Comparison of ENCODE assay signal across 10 cellular contexts in the genomic region with DNA sequence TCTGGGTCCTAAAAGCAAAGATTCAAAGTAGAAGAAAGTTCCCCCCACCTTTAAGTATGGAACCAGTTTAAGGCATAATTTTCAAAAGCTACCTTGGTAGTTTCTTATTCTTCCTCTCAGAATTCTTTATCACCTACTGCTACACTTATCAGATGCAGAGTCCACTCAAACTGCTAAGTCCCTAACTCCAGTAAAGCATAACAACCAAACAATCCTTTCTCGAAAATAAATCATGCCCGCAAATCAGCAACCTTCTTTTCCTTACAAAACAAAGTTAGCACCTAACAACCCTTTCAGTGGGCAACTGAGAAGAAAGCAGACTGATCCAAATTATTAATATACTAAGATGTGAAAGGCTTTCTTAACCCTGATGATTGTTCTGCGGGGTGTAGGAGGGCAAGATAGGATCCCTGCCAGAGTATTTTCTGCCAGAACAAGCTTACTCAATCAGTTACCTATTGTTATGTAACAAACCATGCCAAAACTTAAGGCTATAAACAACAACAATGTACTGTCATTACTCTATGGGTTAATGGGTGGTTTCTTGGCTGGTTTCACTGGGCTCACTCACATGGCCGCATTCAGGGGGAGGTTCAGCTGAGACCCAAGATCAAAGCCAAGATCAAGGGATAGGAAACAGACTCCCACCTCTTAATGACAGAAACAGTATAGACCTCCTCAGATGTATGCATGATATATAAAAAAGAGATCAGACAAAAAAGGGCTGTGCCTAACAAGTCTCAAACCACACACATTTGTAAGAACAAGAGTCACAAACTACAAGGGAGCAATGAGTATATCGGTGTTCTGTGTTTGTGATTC. TPM values are rescaled to one million over a fixed set of nuclear protein-coding genes. Genes with fewer than 3 reads are reported as not detected.
DNase-seq lines count a peak whose midpoint lies in the region; ATAC-seq and TF ChIP-seq lines count a peak whose summit lies in the region.
"Had no signal": no experiment of that assay in that cellular context is flagged by ENCODE, and none has a peak within 500 bp of the region (broad histone marks: within the 10 kb centered on the region; RNA-seq: fewer than 3 reads in every experiment).

No MANE protein-coding gene starts in this region.

- H3K9me3 ChIP-seq in Panc1 (ENCODE audit: control insufficient read depth, insufficient read depth, low read depth, low read length) (no peaks in the 10 kb centered on the region), heart right ventricle (no peaks in the 10 kb centered on the region), GM23248 (ENCODE audit: low read depth) (no peaks in the 10 kb centered on the region)

- POLR2A ChIA-PET in Panc1 (lab: Charles Lee), result no interaction called here

- peaks cover 100% of the 10 kb centered on the region for H3K79me2 ChIP-seq in GM23248 (ENCODE audit: insufficient read depth)

- peaks cover 4 to 11% of the 10 kb centered on the region in 2 donors for H3K9me3 Mint-ChIP-seq in stimulated activated naive CD8-positive, alpha-beta T cell treated with anti-CD3 and anti-CD28 coated beads, Interleukin-15, amount 100 ng/mL, for 72 hours

- H3K9ac ChIP-seq in GM23248, result no peak overlapping the region

- in situ Hi-C loops in Panc1 (cut with HindIII; ENCODE audit: low pct_unique_long_range_greater_than_20kb, low sequenced_read_pairs), result no loop called here
- in situ Hi-C loops in GM23248 (cut with MboI), result no loop called here

- intact Hi-C loops in Panc1 (cut with micrococcal nuclease; ENCODE audit: unreplicated experiment) (no loop called here), heart right ventricle (cut with DNase I) (loop anchor here in 5 of 10 donors (2.0 to 10.0 kb wide), 4 partner anchors 42 to 180 kb away; partner anchors contain the start of gene CCDC6 (in 1 of the 5))

- no peaks in the 10 kb centered on the region for H3K9me2 ChIP-seq in GM23248 (ENCODE audit: insufficient read depth)

- peaks cover 19% of the 10 kb centered on the region for H4K20me1 ChIP-seq in GM23248 (ENCODE audit: insufficient read depth)

- peaks cover 60% of the 10 kb centered on the region for H3K4me1 Mint-ChIP-seq in stimulated activated naive CD8-positive, alpha-beta T cell treated with anti-CD3 and anti-CD28 coated beads, Interleukin-15, amount 100 ng/mL, for 72 hours

- H3K4me1 ChIP-seq in Panc1 (ENCODE audit: control insufficient read depth, insufficient read depth, low read length) (peaks cover 3% of the 10 kb centered on the region; the same call in 1 of the 2 replicates), heart right ventricle (peaks cover 0 to 45% (median 20%) of the 10 kb centered on the region in 9 donors), GM23248 (ENCODE audit: insufficient read depth) (no peaks in the 10 kb centered on the region)
- H3K4me1 ChIP-seq: A549 had no signal

- H3K27me3 Mint-ChIP-seq in stimulated activated naive CD8-positive, alpha-beta T cell treated with anti-CD3 and anti-CD28 coated beads, Interleukin-15, amount 100 ng/mL, for 72 hours, result no peaks in the 10 kb centered on the region

- no TSS peak for BruUV-seq in Panc1 (replicated peaks; lab: Mats Ljungman, UMichigan)

- WGBS in heart right ventricle, 2 donors, result 49 to 55% methylated on average over 5 of the region's 5 CpGs
- 51 to 58% methylated on average over 5 of the region's 5 CpGs for WGBS in GM23248 (ENCODE audit: low coverage in 1 of 2, low lambda C conversion rate in 2 of 2, missing lambda C conversion rate in 2 of 2), 2 experiments

- ATAC-seq in Panc1 (peak; percentile 37; the same call in 1 of the 2 replicates), heart right ventricle (peak; percentile 28 to 58 (median 48)), GM21576 (IDR thresholded peaks at IDR 0.05; ENCODE audit: unreplicated experiment) (no peak)
- ATAC-seq in stimulated activated naive CD8-positive, alpha-beta T cell treated with anti-CD3 and anti-CD28 coated beads, Interleukin-15, amount 100 ng/mL, for 72 hours, result peak; percentile 90

- no peak overlapping the region for H3K4me2 ChIP-seq in GM23248 (ENCODE audit: unreplicated experiment)
- H3K4me2 ChIP-seq: A549 had no signal

- no peak overlapping the region for H2AFZ ChIP-seq in GM23248

- H3K4me3 Mint-ChIP-seq in stimulated activated naive CD8-positive, alpha-beta T cell treated with anti-CD3 and anti-CD28 coated beads, Interleukin-15, amount 100 ng/mL, for 72 hours, result peak overlapping the region; percentile 58 to 77
- H3K4me3 Mint-ChIP-seq: neural crest cell had no signal

- H3K27ac ChIP-seq in Panc1 (ENCODE audit: low read length) (no peak overlapping the region), heart right ventricle (peak overlapping the region in 5 of 10 donors; percentile 3 to 41 (median 25)), GM23248 (no peak overlapping the region)
- H3K27ac ChIP-seq: A549 had no signal

- H3K4me3 ChIP-seq in Panc1 (ENCODE audit: low read depth in 2 of 2, low read length in 2 of 2) (no peak overlapping the region), heart right ventricle (no peak overlapping the region), GM23248 (no peak overlapping the region)
- H3K4me3 ChIP-seq: A549 had no signal

- H3F3A ChIP-seq in GM23248 (ENCODE audit: insufficient read depth), result 0 out of 2 replicates have a peak, but pooled peaks cover 4% of the 10 kb centered on the region

- peak; percentile 27 for DNase-seq in activated CD8-positive, alpha-beta memory T cell treated with anti-CD3 and anti-CD28 coated beads, Interleukin-2, amount 50 U/mL, for 4 hours
- DNase-seq in activated CD8-positive, alpha-beta memory T cell treated with anti-CD3 and anti-CD28 coated beads for 24 hours, result no peak
- DNase-seq in Panc1 (ENCODE audit: low read depth, low spot score), result no peak
- DNase-seq in heart right ventricle, result no peak
- peak; percentile 24 to 62 for DNase-seq in stimulated activated naive CD8-positive, alpha-beta T cell treated with anti-CD3 and anti-CD28 coated beads, Interleukin-15, amount 100 ng/mL, for 72 hours
- no peak for DNase-seq in GM23248
- DNase-seq in DMS153 treated with DMSO at 0.1 percent for 48 hours (lab: John Stamatoyannopoulos, UW; ENCODE audit: unreplicated experiment), result no peak

- H3K36me3 ChIP-seq in Panc1 (ENCODE audit: control insufficient read depth, insufficient read depth, low read length), result no peaks in the 10 kb centered on the region
- H3K36me3 ChIP-seq in heart right ventricle, result no peaks in the 10 kb centered on the region
- H3K36me3 ChIP-seq in GM23248 (ENCODE audit: low read depth), result no peaks in the 10 kb centered on the region

- peak overlapping the region in 1 of 2 donors; percentile 27 for H3K27ac Mint-ChIP-seq in stimulated activated naive CD8-positive, alpha-beta T cell treated with anti-CD3 and anti-CD28 coated beads, Interleukin-15, amount 100 ng/mL, for 72 hours

- H3K27me3 ChIP-seq in Panc1 (ENCODE audit: control insufficient read depth, insufficient read depth, low read length) (no peaks in the 10 kb centered on the region), heart right ventricle (no peaks in the 10 kb centered on the region), GM23248 (replicated peaks; ENCODE audit: insufficient read depth) (no peaks in the 10 kb centered on the region)

- CTCF ChIA-PET in Panc1 (lab: Charles Lee), result interaction anchor here (0.6 kb wide), 1 partner anchor 52 kb away, joined by 3 read pairs; no protein-coding TSS in a partner anchor

- no peak for TF ChIP-seq CTCF in Panc1 (IDR thresholded peaks at IDR 0.05)
- no peak for TF ChIP-seq CTCF in heart right ventricle (IDR thresholded peaks at IDR 0.05)

RNA-seq across cellular contexts. Expression of gene CCDC6, which starts 42.0 kb away (rescaled TPM):
- total RNA-seq in Panc1 (2021; ENCODE audit: unreplicated experiment) (48.7 TPM), heart right ventricle (10 to 100 TPM; 13.7 to 22.8 (median 17.4) TPM)
- polyA plus RNA-seq in Panc1 (2012; ENCODE audit: insufficient read length), result 17.2 TPM
- polyA plus RNA-seq in heart right ventricle (1 to 10 TPM; 4.4 to 8.6 TPM), GM23248 (2016; fragmentation: Nextera tagmentation; extraction: Ambion mirVana) (19.1 and 19.4 TPM in 2 replicates)
- total RNA-seq in GM23248 (2014; rRNA removed; shearing (Covaris generic)), result 20.5 and 23.2 TPM in 2 replicates

Comparison
In these comparisons a context has a peak if more than half of its experiments do, and no peak if none do; other contexts are left out.
1. DNase-seq: peak in activated CD8-positive, alpha-beta memory T cell treated with anti-CD3 and anti-CD28 coated beads, Interleukin-2, amount 50 U/mL, for 4 hours (single experiment) and stimulated activated naive CD8-positive, alpha-beta T cell treated with anti-CD3 and anti-CD28 coated beads, Interleukin-15, amount 100 ng/mL, for 72 hours (2 of 2); none in activated CD8-positive, alpha-beta memory T cell treated with anti-CD3 and anti-CD28 coated beads for 24 hours (single experiment), Panc1 (single experiment), heart right ventricle (0 of 2), GM23248 (single experiment) and DMS153 treated with DMSO at 0.1 percent for 48 hours (single experiment).